In the genomic region with DNA sequence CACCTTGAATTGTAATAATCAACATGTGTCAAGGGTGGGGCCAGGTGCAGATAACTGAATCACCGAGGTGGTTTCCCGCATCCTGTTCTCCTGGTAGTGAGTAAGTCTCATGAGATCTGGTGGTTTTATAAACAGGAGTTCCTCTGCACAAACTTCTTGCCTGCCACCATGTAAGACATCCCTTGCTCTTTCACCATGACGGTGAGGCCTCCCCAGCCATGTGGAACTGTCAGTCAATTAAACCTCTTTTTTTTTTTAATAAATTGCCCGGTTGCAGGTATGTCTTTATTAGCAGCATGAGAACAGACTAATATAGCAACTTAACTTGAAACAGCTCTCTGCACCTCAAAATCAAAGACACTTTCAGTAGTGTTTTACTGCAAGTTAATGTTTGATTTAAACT, we compare ENCODE assay signal across 15 cellular contexts.
A peak's percentile ranks its signal among the peaks of the same experiment; 100 is the strongest.
DNase-seq lines count a peak whose midpoint lies in the region; ATAC-seq, FAIRE-seq and TF ChIP-seq lines count a peak whose summit lies in the region.
"Had no signal": no experiment of that assay in that cellular context is flagged by ENCODE, and none has a peak within 500 bp of the region (broad histone marks: within the 10 kb centered on the region; RNA-seq: fewer than 3 reads in every experiment).

No MANE protein-coding gene starts in this region.

- H3K27ac Mint-ChIP-seq in activated naive CD4-positive, alpha-beta T cell treated with anti-CD3 and anti-CD28 coated beads for 36 hours = no peak overlapping the region
- H3K27ac Mint-ChIP-seq: activated T-helper 2 cell treated with anti-CD3 and anti-CD28 coated beads, Interferon-gamma antibody, Interleukin-2, Interleukin-4, amounts not matched to agents 10 μg/mL and 5 μg/mL and 100 μg/mL, durations not matched to agents 14 hours and 24 hours and 36 hours had no signal

- H3K27me3 Mint-ChIP-seq in activated naive CD4-positive, alpha-beta T cell treated with anti-CD3 and anti-CD28 coated beads for 36 hours (ENCODE audit: low read depth) = peaks cover 17% of the 10 kb centered on the region

- peak; percentile 30 for DNase-seq in activated naive CD4-positive, alpha-beta T cell treated with anti-CD3 and anti-CD28 coated beads for 36 hours
- no peak for DNase-seq in activated naive CD4-positive, alpha-beta T cell (lab: John Stamatoyannopoulos, UW)
- DNase-seq in bronchial epithelial cell (ENCODE audit: low read depth) (peak; percentile 95), superior temporal gyrus (ENCODE audit: extremely low spot score) (peak; percentile 6), erythroblast (lab: John Stamatoyannopoulos, UW) (no peak), sigmoid colon (no peak)
- DNase-seq in stimulated activated CD4-positive, alpha-beta T cell treated with anti-CD3 and anti-CD28 coated beads, Interleukin-4, amount 100 ng/mL, for 4 hours = no peak
- DNase-seq: activated CD4-positive, CD25-positive, alpha-beta regulatory T cell treated with anti-CD3 and anti-CD28 coated beads, Interleukin-2, amount 50 U/mL, for 72 hours; DMS 273 treated with DMSO at 0.1 percent for 48 hours; NCI-H1694; tibial artery had no signal

- ATAC-seq in HG03442 (IDR thresholded peaks at IDR 0.05; ENCODE audit: unreplicated experiment) = peak; percentile 47
- ATAC-seq: HepG2, sciatic nerve had no signal

- peaks cover 0 to 66% (median 31%) of the 10 kb centered on the region in 4 donors for H3K4me1 ChIP-seq in sigmoid colon

- TF ChIP-seq POLR2A in erythroblast (IDR thresholded peaks at IDR 0.05; ENCODE audit: low read length) = no peak
- TF ChIP-seq POLR2A in sigmoid colon (IDR thresholded peaks at IDR 0.05) = no peak

- H3K4me3 ChIP-seq in bronchial epithelial cell (ENCODE audit: low read depth, low read length) = no peak overlapping the region
- no peak overlapping the region for H3K4me3 ChIP-seq in sigmoid colon
- H3K4me3 ChIP-seq: tibial artery had no signal

- no peak for TF ChIP-seq CTCF in bronchial epithelial cell (IDR thresholded peaks at IDR 0.05; ENCODE audit: insufficient read depth, low read length, severe bottlenecking)
- no peak for TF ChIP-seq CTCF in sigmoid colon (IDR thresholded peaks at IDR 0.05)

- TF ChIP-seq EP300 in sigmoid colon (IDR thresholded peaks at IDR 0.05) = no peak

- 71 to 72% methylated on average over 4 of the region's 4 CpGs for WGBS in sigmoid colon, 2 donors

- intact Hi-C loops in activated naive CD4-positive, alpha-beta T cell treated with anti-CD3 and anti-CD28 coated beads for 36 hours (cut with micrococcal nuclease) = no loop called here
- intact Hi-C loops in sigmoid colon (cut with DNase I) = no loop called here

- no peaks in the 10 kb centered on the region for H3K27me3 ChIP-seq in bronchial epithelial cell (ENCODE audit: control insufficient read depth, insufficient read depth, low read length)
- no peaks in the 10 kb centered on the region for H3K27me3 ChIP-seq in sigmoid colon
- H3K27me3 ChIP-seq: tibial artery had no signal

- no peaks in the 10 kb centered on the region for H3K9me3 ChIP-seq in sigmoid colon
- H3K9me3 ChIP-seq: tibial artery had no signal

- no peaks in the 10 kb centered on the region for H3K9me3 Mint-ChIP-seq in activated naive CD4-positive, alpha-beta T cell treated with anti-CD3 and anti-CD28 coated beads for 36 hours

- no peak overlapping the region for H3K27ac ChIP-seq in sigmoid colon

- H3K4me3 Mint-ChIP-seq in activated naive CD4-positive, alpha-beta T cell treated with anti-CD3 and anti-CD28 coated beads for 36 hours = no peak overlapping the region

- H3K36me3 ChIP-seq in bronchial epithelial cell (ENCODE audit: control insufficient read depth, insufficient read depth, low read length) (no peaks in the 10 kb centered on the region), sigmoid colon (peaks cover 0 to 21% (median 0%) of the 10 kb centered on the region in 4 donors)

- H3K36me3 Mint-ChIP-seq in activated naive CD4-positive, alpha-beta T cell treated with anti-CD3 and anti-CD28 coated beads for 36 hours (ENCODE audit: low read depth) = no peaks in the 10 kb centered on the region

- CTCF ChIA-PET in activated naive CD4-positive, alpha-beta T cell treated with anti-CD3 and anti-CD28 coated beads for 36 hours (lab: Charles Lee) = no interaction called here

- no peaks in the 10 kb centered on the region for H3K4me1 Mint-ChIP-seq in activated naive CD4-positive, alpha-beta T cell treated with anti-CD3 and anti-CD28 coated beads for 36 hours (ENCODE audit: low read depth)

- FAIRE-seq in bronchial epithelial cell (lab: Jason Lieb, UNC) = no peak
- FAIRE-seq: HepG2 had no signal

Comparison
In these comparisons a context has a peak if more than half of its experiments do, and no peak if none do; other contexts are left out.
1. DNase-seq: peak in activated naive CD4-positive, alpha-beta T cell treated with anti-CD3 and anti-CD28 coated beads for 36 hours (single experiment), bronchial epithelial cell (single experiment) and superior temporal gyrus (single experiment); none in activated naive CD4-positive, alpha-beta T cell (0 of 4), stimulated activated CD4-positive, alpha-beta T cell treated with anti-CD3 and anti-CD28 coated beads, Interleukin-4, amount 100 ng/mL, for 4 hours (0 of 2), erythroblast (0 of 2) and sigmoid colon (single experiment).